10 cellular contexts compared by ENCODE assay signal in the genomic region with DNA sequence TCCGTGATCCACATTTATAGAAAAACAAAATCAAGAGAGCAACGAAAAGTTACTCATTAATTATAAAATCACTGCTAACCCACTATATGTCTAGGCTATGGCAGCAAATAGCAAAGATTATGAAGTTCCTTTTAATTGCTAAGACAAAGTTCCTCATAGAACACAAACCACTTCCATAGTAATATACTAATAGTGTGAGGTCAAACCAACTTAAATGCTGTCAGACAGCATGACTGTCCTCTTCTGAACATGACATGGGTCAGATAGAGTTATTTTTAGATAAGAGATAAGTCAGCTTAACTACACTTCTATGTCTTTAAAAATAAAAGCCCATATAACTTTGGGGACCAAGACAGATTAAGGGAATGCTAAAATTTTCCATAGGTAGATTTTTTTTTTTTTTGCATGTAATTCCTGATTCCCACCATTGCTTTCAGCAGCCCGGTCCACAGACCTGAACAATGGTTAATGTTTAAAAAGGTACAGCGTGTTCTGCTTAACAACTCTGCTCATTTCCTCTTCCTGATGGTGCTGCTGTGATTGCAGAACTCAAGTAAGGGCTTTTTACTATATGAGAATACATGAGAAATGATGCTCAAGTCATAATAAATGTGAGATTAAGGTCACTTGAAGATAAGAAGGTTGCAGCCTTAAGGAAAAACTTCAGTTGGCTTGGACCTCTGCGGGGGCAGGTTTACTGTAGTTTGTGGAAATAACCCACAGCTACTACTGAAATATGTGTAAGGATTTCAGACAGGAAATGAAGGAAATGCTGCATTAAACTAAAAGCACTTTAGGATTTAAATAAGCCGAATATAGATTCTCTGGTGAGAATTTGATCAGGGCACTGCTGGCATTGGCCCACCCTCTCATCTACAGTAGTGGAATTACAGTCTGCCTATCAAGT. TPM values are rescaled to one million over a fixed set of nuclear protein-coding genes. Genes with fewer than 3 reads are reported as not detected.
DNase-seq lines count a peak whose midpoint lies in the region; ATAC-seq and TF ChIP-seq lines count a peak whose summit lies in the region.
"Had no signal": no experiment of that assay in that cellular context is flagged by ENCODE, and none has a peak within 500 bp of the region (broad histone marks: within the 10 kb centered on the region; RNA-seq: fewer than 3 reads in every experiment).

No MANE protein-coding gene starts in this region.

- no peaks in the 10 kb centered on the region for H3F3A ChIP-seq in SK-N-SH (replicated peaks; ENCODE audit: insufficient read depth)

- TF ChIP-seq EP300 in SK-N-SH (IDR thresholded peaks at IDR 0.05; ENCODE audit: borderline replicate concordance in 1 of 2, low read depth in 1 of 2, low read length in 1 of 2): no peak
- TF ChIP-seq EP300 in ovary (IDR thresholded peaks at IDR 0.05): no peak

- no peak overlapping the region for H3K9ac ChIP-seq in SK-N-SH

- no peaks in the 10 kb centered on the region for H3K36me3 ChIP-seq in SK-N-SH (replicated peaks in 1 of 2; ENCODE audit: control insufficient read depth in 1 of 2, insufficient read depth in 2 of 2, low read length in 1 of 2)
- H3K36me3 ChIP-seq in ovary: no peaks in the 10 kb centered on the region

- H3K4me3 ChIP-seq in SK-N-SH (ENCODE audit: low read depth in 2 of 2, low read length in 1 of 2) (no peak overlapping the region), ovary (no peak overlapping the region)

- H3K27ac ChIP-seq in SK-N-SH (ENCODE audit: low read depth in 2 of 2, low read length in 1 of 2): peak overlapping the region; percentile 12 to 58; a peak in 3 of 4 replicates
- H3K27ac ChIP-seq in ovary: no peak overlapping the region
- H3K27ac ChIP-seq: HL-60 had no signal

- H3K36me3 Mint-ChIP-seq in stimulated activated naive CD8-positive, alpha-beta T cell treated with anti-CD3 and anti-CD28 coated beads, Interleukin-15, Interleukin-2, amounts not matched to agents 100 ng/mL and 50 ng/mL, for 24 hours (ENCODE audit: low read depth): no peaks in the 10 kb centered on the region

- H4K20me1 ChIP-seq in SK-N-SH (ENCODE audit: insufficient read depth): no peaks in the 10 kb centered on the region

- H3K9me3 Mint-ChIP-seq in stimulated activated naive CD8-positive, alpha-beta T cell treated with anti-CD3 and anti-CD28 coated beads, Interleukin-15, Interleukin-2, amounts not matched to agents 100 ng/mL and 50 ng/mL, for 24 hours: no peaks in the 10 kb centered on the region
- H3K9me3 Mint-ChIP-seq: endodermal cell had no signal

- no peak overlapping the region for H2AFZ ChIP-seq in SK-N-SH (ENCODE audit: low read depth)

- ATAC-seq in stimulated activated naive CD8-positive, alpha-beta T cell treated with anti-CD3 and anti-CD28 coated beads, Interleukin-15, Interleukin-2, amounts not matched to agents 100 U/mL and 50 U/mL, for 24 hours: no peak
- peak; percentile 77 for ATAC-seq in left lobe of liver
- ATAC-seq in HG03280 (IDR thresholded peaks at IDR 0.05; ENCODE audit: unreplicated experiment): no peak

- H3K27me3 ChIP-seq in SK-N-SH (ENCODE audit: insufficient read depth) (no peaks in the 10 kb centered on the region), ovary (no peaks in the 10 kb centered on the region)

- POLR2A ChIA-PET in SK-N-SH (lab: Yijun Ruan, JAX): no interaction called here

- no peaks in the 10 kb centered on the region for H3K9me2 ChIP-seq in SK-N-SH

- intact Hi-C loops in ovary (cut with DNase I): no loop called here

- DNase-seq in stimulated activated naive CD8-positive, alpha-beta T cell treated with anti-CD3 and anti-CD28 coated beads, Interleukin-15, Interleukin-2, amounts not matched to agents 100 U/mL and 50 U/mL, for 24 hours: no peak
- DNase-seq in SK-N-SH: no peak
- DNase-seq in left lobe of liver (ENCODE audit: low spot score): no peak
- no peak for DNase-seq in GM10266 (ENCODE audit: extremely low spot score)
- DNase-seq in ovary: no peak
- DNase-seq in hippocampal formation (lab: John Stamatoyannopoulos, UW): no peak
- DNase-seq: endodermal cell had no signal

- peaks cover 26% of the 10 kb centered on the region for H3K4me1 Mint-ChIP-seq in stimulated activated naive CD8-positive, alpha-beta T cell treated with anti-CD3 and anti-CD28 coated beads, Interleukin-15, Interleukin-2, amounts not matched to agents 100 ng/mL and 50 ng/mL, for 24 hours (ENCODE audit: low read depth)

- H3K27me3 Mint-ChIP-seq in stimulated activated naive CD8-positive, alpha-beta T cell treated with anti-CD3 and anti-CD28 coated beads, Interleukin-15, Interleukin-2, amounts not matched to agents 100 ng/mL and 50 ng/mL, for 24 hours: no peaks in the 10 kb centered on the region

- CTCF ChIA-PET in SK-N-SH (lab: Yijun Ruan, JAX): interaction anchor here (0.6 kb wide), 1 partner anchor 32 kb away, joined by 3 read pairs; no protein-coding TSS in a partner anchor

- H3K27ac Mint-ChIP-seq in stimulated activated naive CD8-positive, alpha-beta T cell treated with anti-CD3 and anti-CD28 coated beads, Interleukin-15, Interleukin-2, amounts not matched to agents 100 ng/mL and 50 ng/mL, for 24 hours: peak overlapping the region; percentile 37
- H3K27ac Mint-ChIP-seq: endodermal cell had no signal

- no peak for TF ChIP-seq RAD21 in SK-N-SH (IDR thresholded peaks at IDR 0.05; ENCODE audit: low read length)

- H3K4me1 ChIP-seq in SK-N-SH (ENCODE audit: control insufficient read depth in 1 of 2, insufficient read depth in 2 of 2, low read depth in 1 of 2, low read length in 1 of 2) (peaks cover 16 to 31% of the 10 kb centered on the region in 2 experiments; a peak in 3 of 4 replicates), ovary (ENCODE audit: insufficient read depth) (no peaks in the 10 kb centered on the region)

- no peaks in the 10 kb centered on the region for H3K79me2 ChIP-seq in SK-N-SH (ENCODE audit: insufficient read depth)

- no peak overlapping the region for H3K4me3 Mint-ChIP-seq in stimulated activated naive CD8-positive, alpha-beta T cell treated with anti-CD3 and anti-CD28 coated beads, Interleukin-15, Interleukin-2, amounts not matched to agents 100 ng/mL and 50 ng/mL, for 24 hours
- H3K4me3 Mint-ChIP-seq: endodermal cell had no signal

- TF ChIP-seq POLR2A in ovary (IDR thresholded peaks at IDR 0.05): no peak

- TF ChIP-seq CTCF in SK-N-SH (IDR thresholded peaks at IDR 0.05) (no peak), GM10266 (IDR thresholded peaks at IDR 0.05; ENCODE audit: control insufficient read depth, insufficient read depth, low read depth, missing control alignments) (no peak), ovary (IDR thresholded peaks at IDR 0.05) (no peak)

- H3K9me3 ChIP-seq in SK-N-SH: no peaks in the 10 kb centered on the region
- no peaks in the 10 kb centered on the region for H3K9me3 ChIP-seq in ovary

- WGBS in SK-N-SH (ENCODE audit: low lambda C conversion rate): 80% methylated on average over 6 of the region's 6 CpGs
- WGBS in ovary, 3 donors: 29 to 38% (median 37%) methylated on average over 6 of the region's 6 CpGs

- no peak overlapping the region for H3K4me2 ChIP-seq in SK-N-SH

TF ChIP-seq in SK-N-SH, 30 proteins besides CTCF, POLR2A, EP300 and RAD21:
- TF ChIP-seq, protein P1, sequence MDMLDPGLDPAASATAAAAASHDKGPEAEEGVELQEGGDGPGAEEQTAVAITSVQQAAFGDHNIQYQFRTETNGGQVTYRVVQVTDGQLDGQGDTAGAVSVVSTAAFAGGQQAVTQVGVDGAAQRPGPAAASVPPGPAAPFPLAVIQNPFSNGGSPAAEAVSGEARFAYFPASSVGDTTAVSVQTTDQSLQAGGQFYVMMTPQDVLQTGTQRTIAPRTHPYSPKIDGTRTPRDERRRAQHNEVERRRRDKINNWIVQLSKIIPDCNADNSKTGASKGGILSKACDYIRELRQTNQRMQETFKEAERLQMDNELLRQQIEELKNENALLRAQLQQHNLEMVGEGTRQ (IDR thresholded peaks at IDR 0.05; ENCODE audit: borderline replicate concordance, low read depth, low read length): no peak
- TF ChIP-seq EZH2phosphoT487 (IDR thresholded peaks at IDR 0.05; ENCODE audit: borderline replicate concordance, low read depth): no peak
- no peak for TF ChIP-seq RCOR1 (IDR thresholded peaks at IDR 0.05; ENCODE audit: low read length)

RNA-seq across cellular contexts. Expression of a gene that starts 37.7 kb away (rescaled TPM):
- 64.8 and 71.4 TPM in 2 replicates for polyA plus RNA-seq in SK-N-SH (2012; rRNA removed)
- polyA plus RNA-seq in SK-N-SH (2012; cell fraction: cytosol; rRNA removed): 37.6 and 45.0 TPM in 2 replicates
- 225 and 270 TPM in 2 replicates for polyA plus RNA-seq in SK-N-SH (2012; cell fraction: nucleus; rRNA removed)
- total RNA-seq in left lobe of liver: 31.5 TPM
- total RNA-seq in ovary: 10 to 100 TPM; 10.8 to 34.4 (median 20.1) TPM
- polyA plus RNA-seq in ovary: 10 to 100 TPM; 20.6 to 35.5 TPM

Comparison
In these comparisons a context has a peak if more than half of its experiments do, and no peak if none do; other contexts are left out.
1. H3K27ac ChIP-seq: peak in SK-N-SH (2 of 2); none in ovary (0 of 2).